Comparison of ENCODE assay signal across 7 cellular contexts in genomic region chr12:56565510-56566101, GRCh38. TPM values are rescaled to one million over a fixed set of nuclear protein-coding genes. Genes with fewer than 3 reads are reported as not detected.
DNase-seq lines count a peak whose midpoint lies in the region; ATAC-seq and TF ChIP-seq lines count a peak whose summit lies in the region.

No MANE protein-coding gene starts in this region.

- no peaks in the 10 kb centered on the region for H3K4me1 ChIP-seq in HUES48 (ENCODE audit: control insufficient read depth, insufficient read depth, low read length)

- intact Hi-C loops in posterior cingulate gyrus (cut with DNase I): no loop called here

- no peaks in the 10 kb centered on the region for H3K9me3 ChIP-seq in HUES48 (ENCODE audit: control insufficient read depth, insufficient read depth, low read length)

- no peak for TF ChIP-seq CTCF in neural crest cell (conservative IDR thresholded peaks at IDR 0.05)

- H3K9me3 Mint-ChIP-seq in activated CD4-positive, alpha-beta memory T cell treated with anti-CD3 and anti-CD28 coated beads, Interleukin-2, amount 10 ng/mL, durations not matched to agents 7 days and 5 days: no peaks in the 10 kb centered on the region
- H3K9me3 Mint-ChIP-seq in neural crest cell: no peaks in the 10 kb centered on the region

- no peaks in the 10 kb centered on the region for H3K27me3 Mint-ChIP-seq in activated CD4-positive, alpha-beta memory T cell treated with anti-CD3 and anti-CD28 coated beads, Interleukin-2, amount 10 ng/mL, durations not matched to agents 7 days and 5 days
- H3K27me3 Mint-ChIP-seq in neural crest cell (ENCODE audit: low read depth): no peaks in the 10 kb centered on the region

- POLR2A ChIA-PET in activated CD4-positive, alpha-beta memory T cell treated with anti-CD3 and anti-CD28 coated beads, Interleukin-2, amount 10 ng/mL, durations not matched to agents 7 days and 5 days (lab: Charles Lee): no interaction called here

- peak overlapping the region; percentile 31 for H3K4me3 Mint-ChIP-seq in activated CD4-positive, alpha-beta memory T cell treated with anti-CD3 and anti-CD28 coated beads, Interleukin-2, amount 10 ng/mL, durations not matched to agents 7 days and 5 days
- no peak overlapping the region for H3K4me3 Mint-ChIP-seq in neural crest cell

- H3K36me3 Mint-ChIP-seq in activated CD4-positive, alpha-beta memory T cell treated with anti-CD3 and anti-CD28 coated beads, Interleukin-2, amount 10 ng/mL, durations not matched to agents 7 days and 5 days (ENCODE audit: low read depth): no peaks in the 10 kb centered on the region
- no peaks in the 10 kb centered on the region for H3K36me3 Mint-ChIP-seq in neural crest cell (ENCODE audit: low read depth)

- CTCF ChIA-PET in activated CD4-positive, alpha-beta memory T cell treated with anti-CD3 and anti-CD28 coated beads, Interleukin-2, amount 10 ng/mL, durations not matched to agents 7 days and 5 days (lab: Charles Lee): interaction anchor here (0.6 to 1.4 kb wide), 5 partner anchors 9 to 616 kb away, joined by 3 to 6 read pairs (median 4); no protein-coding TSS in a partner anchor

- ATAC-seq in GM18498 (IDR thresholded peaks at IDR 0.05; ENCODE audit: unreplicated experiment) (peak; percentile 61), HG03139 (IDR thresholded peaks at IDR 0.05; ENCODE audit: unreplicated experiment) (no peak)

- peak; percentile 45 for DNase-seq in activated CD4-positive, alpha-beta memory T cell treated with anti-CD3 and anti-CD28 coated beads, Interleukin-2, amount 10 ng/mL, durations not matched to agents 7 days and 5 days
- DNase-seq in fibroblast of the conjunctiva (ENCODE audit: low read depth) (peak; percentile 75), neural crest cell (ENCODE audit: low read depth, low spot score) (no peak), posterior cingulate gyrus (no peak)

- H3K27ac ChIP-seq in HUES48 (ENCODE audit: low read depth, low read length): peak overlapping the region; percentile 53

- H3K36me3 ChIP-seq in HUES48 (ENCODE audit: control insufficient read depth, insufficient read depth, low read length): peaks cover 9% of the 10 kb centered on the region; the same call in 1 of the 2 replicates

- peak overlapping the region; percentile 61 for H3K27ac Mint-ChIP-seq in activated CD4-positive, alpha-beta memory T cell treated with anti-CD3 and anti-CD28 coated beads, Interleukin-2, amount 10 ng/mL, durations not matched to agents 7 days and 5 days
- peak overlapping the region; percentile 88 for H3K27ac Mint-ChIP-seq in neural crest cell (ENCODE audit: unreplicated experiment)

- no peaks in the 10 kb centered on the region for H3K27me3 ChIP-seq in HUES48 (ENCODE audit: control insufficient read depth, insufficient read depth, low read length)

- H3K4me1 Mint-ChIP-seq in activated CD4-positive, alpha-beta memory T cell treated with anti-CD3 and anti-CD28 coated beads, Interleukin-2, amount 10 ng/mL, durations not matched to agents 7 days and 5 days: peaks cover 24% of the 10 kb centered on the region
- peaks cover 6% of the 10 kb centered on the region for H3K4me1 Mint-ChIP-seq in neural crest cell

- no peak overlapping the region for H3K4me3 ChIP-seq in HUES48 (ENCODE audit: low read depth, low read length)

- H3K9ac ChIP-seq in HUES48 (ENCODE audit: low read depth, low read length): peak overlapping the region; percentile 2; the same call in 1 of the 2 replicates

RNA-seq across cellular contexts. Expression of gene RBMS2, which starts 44.0 kb away (rescaled TPM):
- 1 to 10 TPM; 3.8 to 4.3 TPM for total RNA-seq in activated CD4-positive, alpha-beta memory T cell treated with anti-CD3 and anti-CD28 coated beads, Interleukin-2, amount 10 ng/mL, durations not matched to agents 7 days and 5 days
- total RNA-seq in neural crest cell: 29.3 and 33.5 TPM in 2 replicates

Comparison
In these comparisons a context has a peak if more than half of its experiments do, and no peak if none do; other contexts are left out.
1. DNase-seq: peak in activated CD4-positive, alpha-beta memory T cell treated with anti-CD3 and anti-CD28 coated beads, Interleukin-2, amount 10 ng/mL, durations not matched to agents 7 days and 5 days (single experiment) and fibroblast of the conjunctiva (single experiment); none in neural crest cell (single experiment) and posterior cingulate gyrus (0 of 10).